8 cellular contexts compared by ENCODE assay signal in genomic region chr3:49339947-49340800, GRCh38. TPM values are rescaled to one million over a fixed set of nuclear protein-coding genes. Genes with fewer than 3 reads are reported as not detected.
DNase-seq lines count a peak whose midpoint lies in the region; ATAC-seq, FAIRE-seq and TF ChIP-seq lines count a peak whose summit lies in the region.

Gene USP4, minus strand, starts transcription at chr3:49340053. Its CDS starts 29 bp downstream, at chr3:49340024.

- peak; percentile 84 for TF ChIP-seq CTCF in HepG2 (CRISPR knock-in tag; IDR thresholded peaks at IDR 0.05)

- H3K9ac ChIP-seq in HepG2 (ENCODE audit: insufficient read depth, low read depth, low read length): peak within 1 kb of the TSS; percentile 81

- peak in 1 of 2 experiments; percentile 16; a peak in 1 of 4 replicates for TF ChIP-seq EP300 in HepG2 (IDR thresholded peaks at IDR 0.05; ENCODE audit: low read depth in 2 of 2, low read length in 2 of 2)
- TF ChIP-seq EP300 in HepG2 (CRISPR knock-in tag; IDR thresholded peaks at IDR 0.05; ENCODE audit: borderline replicate concordance): peak; percentile 68

- TF ChIP-seq RAD21 in HepG2 (CRISPR knock-in tag; IDR thresholded peaks at IDR 0.05): peak; percentile 79

- peak within 1 kb of the TSS; percentile 20 for H2AFZ ChIP-seq in HepG2 (ENCODE audit: low read length)

- POLR2A ChIA-PET in HepG2 (lab: Yijun Ruan, JAX): interaction anchor here (0.5 to 3.0 kb wide), 44 partner anchors 9 to 677 kb away, joined by 3 to 134 read pairs (median 5); partner anchors contain the start of genes AMT, CELSR3, DAG1 and GPX1

- TSS peak; percentile 95 for BruUV-seq in HepG2 (replicated peaks; lab: Mats Ljungman, UMichigan)

- H3K36me3 ChIP-seq in HepG2 (replicated peaks in 1 of 2; ENCODE audit: control insufficient read depth in 1 of 2, insufficient read depth in 2 of 2, low read length in 2 of 2): peaks cover 3 to 9% of the 10 kb centered on the region in 2 experiments; a peak in 2 of 5 replicates

- H3K4me2 ChIP-seq in HepG2 (ENCODE audit: low read depth, low read length): peak within 1 kb of the TSS; percentile 89

- H3K4me1 ChIP-seq in HepG2 (ENCODE audit: insufficient read depth, low read length): peaks cover 44% of the 10 kb centered on the region

- ATAC-seq in GM19397 (IDR thresholded peaks at IDR 0.05; ENCODE audit: unreplicated experiment) (peak; percentile 91), HG03565 (IDR thresholded peaks at IDR 0.05; ENCODE audit: unreplicated experiment) (peak; percentile 86), HepG2 (peak; percentile 92)

- H3K4me3 ChIP-seq in HepG2 (replicated peaks in 1 of 3; ENCODE audit: insufficient read depth in 1 of 3, low read depth in 2 of 3, low read length in 3 of 3): peak within 1 kb of the TSS; percentile 76 to 90 (median 82)

- CTCF ChIA-PET in HepG2 (lab: Yijun Ruan, JAX; ENCODE audit: low intra/inter-chr PET ratio, low total read pairs): interaction anchor here (1.0 to 2.0 kb wide), 5 partner anchors 9 to 169 kb away, joined by 3 to 7 read pairs (median 5); partner anchors contain the start of genes AMT, GPX1 and KLHDC8B

- FAIRE-seq in HepG2 (lab: Jason Lieb, UNC): peak; percentile 93

- intact Hi-C loops in HepG2 (cut with micrococcal nuclease; ENCODE audit: unreplicated experiment): loop anchor here (1.0 kb wide), 3 partner anchors 18 to 109 kb away; partner anchors contain the start of genes GPX1 and TCTA

- TF ChIP-seq POLR2A in HepG2 (IDR thresholded peaks at IDR 0.05; ENCODE audit: insufficient read depth in 1 of 2, low read depth in 2 of 2, low read length in 2 of 2): peak; percentile 63 to 78

- peak within 1 kb of the TSS; percentile 93 for H3K27ac ChIP-seq in HepG2 (ENCODE audit: extremely low read length, insufficient read depth, low read length)

- H4K20me1 ChIP-seq in HepG2 (ENCODE audit: insufficient read depth, low read length): no peaks in the 10 kb centered on the region

- DNase-seq in CD1c-positive myeloid dendritic cell (ENCODE audit: extremely low spot score) (peak; percentile 96), NCI-H748 treated with DMSO at 0.1 percent for 48 hours (lab: John Stamatoyannopoulos, UW) (peak; percentile 65), dermis blood vessel endothelial cell (peak; percentile 96), HepG2 (ENCODE audit: low spot score) (peak; percentile 89)
- peak; percentile 81 to 89 for DNase-seq in activated CD4-positive, alpha-beta T cell treated with anti-CD3 and anti-CD28 coated beads, Interleukin-2, amount 50 U/mL, for 24 hours (ENCODE audit: low read depth in 1 of 2, low spot score in 1 of 2)
- DNase-seq in stimulated activated CD4-positive, alpha-beta T cell treated with anti-CD3 and anti-CD28 coated beads, Interleukin-4, amount 100 ng/mL, for 1 hour: peak; percentile 94

- 0% methylated on average over 6 of the region's 70 CpGs for WGBS in HepG2 (ENCODE audit: low lambda C conversion rate)

- in situ Hi-C loops in HepG2 (cut with HindIII; ENCODE audit: extremely low pct_ligation_motif_present, low pct_unique_long_range_greater_than_20kb): loop anchor here (25.0 kb wide), 1 partner anchor 97 kb away; the partner anchor contains the start of gene NICN1

- H3K27me3 ChIP-seq in HepG2 (ENCODE audit: control insufficient read depth in 1 of 2, insufficient read depth in 2 of 2, low read length in 2 of 2): no peaks in the 10 kb centered on the region

- H3K79me2 ChIP-seq in HepG2 (ENCODE audit: insufficient read depth, low read length): peaks cover 18% of the 10 kb centered on the region

- no peaks in the 10 kb centered on the region for H3K9me3 ChIP-seq in HepG2 (ENCODE audit: low read length)

TF ChIP-seq in HepG2, 621 proteins besides CTCF, POLR2A, EP300 and RAD21 (continues in another document):
- TF ChIP-seq GABPA (IDR thresholded peaks at IDR 0.05; ENCODE audit: low read depth, low read length) (peak; percentile 76), GABPA (CRISPR knock-in tag; IDR thresholded peaks at IDR 0.05; ENCODE audit: low read depth) (peak; percentile 86), ZNF639 (CRISPR knock-in tag; conservative IDR thresholded peaks at IDR 0.05) (peak; percentile 93), NFYB (CRISPR knock-in tag; IDR thresholded peaks at IDR 0.05) (no peak; the same call in 1 of the 2 replicates), TCF7 (IDR thresholded peaks at IDR 0.05; ENCODE audit: low read depth) (no peak), TERF1 (CRISPR knock-in tag; IDR thresholded peaks at IDR 0.05) (peak; percentile 98), MXD4 (CRISPR knock-in tag; IDR thresholded peaks at IDR 0.05) (peak; percentile 88), ELF3 (CRISPR knock-in tag; IDR thresholded peaks at IDR 0.05) (peak; percentile 92), HMG20A (CRISPR knock-in tag; IDR thresholded peaks at IDR 0.05; ENCODE audit: borderline replicate concordance) (no peak), SMAD3 (CRISPR knock-in tag; IDR thresholded peaks at IDR 0.05) (peak; percentile 20; the same call in 1 of the 2 replicates), NR2F6 (IDR thresholded peaks at IDR 0.05) (no peak), NR2F6 (CRISPR knock-in tag; IDR thresholded peaks at IDR 0.05) (peak; percentile 76)

RNA-seq across cellular contexts. Expression of gene USP4, which starts in this region (rescaled TPM):
- total RNA-seq in dermis blood vessel endothelial cell: 28.8 and 29.7 TPM in 2 replicates
- 9.2 and 12.1 TPM in 2 replicates for total RNA-seq in HepG2 (2016; rRNA removed; fragmentation: Illumina TruSeq; extraction: Trizol)
- total RNA-seq in HepG2 (2016; cell fraction: cytosol; rRNA removed; fragmentation: Illumina TruSeq; extraction: Trizol; ENCODE audit: low read depth): 3.9 and 5.6 TPM in 2 replicates
- 9.5 and 12.5 TPM in 2 replicates for total RNA-seq in HepG2 (2016; cell fraction: insoluble cytoplasmic fraction; rRNA removed; fragmentation: Illumina TruSeq; extraction: Trizol)
- 6.2 and 7.0 TPM in 2 replicates for total RNA-seq in HepG2 (2016; cell fraction: membrane; rRNA removed; fragmentation: Illumina TruSeq; extraction: Trizol)
- total RNA-seq in HepG2 (2016; cell fraction: nucleus; rRNA removed; fragmentation: Illumina TruSeq; extraction: Trizol): 14.7 and 15.5 TPM in 2 replicates
- polyA plus RNA-seq in HepG2 (2011; rRNA removed): 18.7 and 20.8 TPM in 2 replicates
- 10.8 and 12.7 TPM in 2 replicates for polyA plus RNA-seq in HepG2 (2011; cell fraction: cytosol; rRNA removed)
- 22.0 and 28.3 TPM in 2 replicates for polyA plus RNA-seq in HepG2 (2011; cell fraction: nucleus; rRNA removed)
- polyA plus RNA-seq in HepG2 (2012): 11.8 and 12.6 TPM in 2 replicates
- polyA plus RNA-seq in HepG2 (2016; cell fraction: cytosol; fragmentation: Illumina TruSeq; extraction: Trizol; ENCODE audit: low read depth): 2.2 and 2.4 TPM in 2 replicates
- 23.2 and 24.3 TPM in 2 replicates for polyA plus RNA-seq in HepG2 (2016; cell fraction: insoluble cytoplasmic fraction; fragmentation: Illumina TruSeq; extraction: Trizol; ENCODE audit: low read depth)
- 5.3 and 5.8 TPM in 2 replicates for polyA plus RNA-seq in HepG2 (2016; cell fraction: membrane; fragmentation: Illumina TruSeq; extraction: Trizol; ENCODE audit: low read depth)
- 37.3 and 42.6 TPM in 2 replicates for polyA plus RNA-seq in HepG2 (2016; cell fraction: nucleus; fragmentation: Illumina TruSeq; extraction: Trizol; ENCODE audit: insufficient read depth, low read depth)
- polyA minus RNA-seq in HepG2 (2011; rRNA and poly(A)+ RNA removed; ENCODE audit: low replicate concordance): 31.1 and 48.0 TPM in 2 replicates
- 10.6 TPM in 2 replicates for polyA minus RNA-seq in HepG2 (2011; cell fraction: cytosol; rRNA and poly(A)+ RNA removed)
- polyA minus RNA-seq in HepG2 (2011; cell fraction: nucleus; rRNA and poly(A)+ RNA removed): 36.3 and 41.9 TPM in 2 replicates

Comparison
In these comparisons a context has a peak if more than half of its experiments do, and no peak if none do; other contexts are left out.
1. Peak in every context shown above with its lines: DNase-seq, ATAC-seq, H3K4me3 ChIP-seq and H3K27ac ChIP-seq.